Comparison of ENCODE assay signal across 38 cellular contexts in the genomic region with DNA sequence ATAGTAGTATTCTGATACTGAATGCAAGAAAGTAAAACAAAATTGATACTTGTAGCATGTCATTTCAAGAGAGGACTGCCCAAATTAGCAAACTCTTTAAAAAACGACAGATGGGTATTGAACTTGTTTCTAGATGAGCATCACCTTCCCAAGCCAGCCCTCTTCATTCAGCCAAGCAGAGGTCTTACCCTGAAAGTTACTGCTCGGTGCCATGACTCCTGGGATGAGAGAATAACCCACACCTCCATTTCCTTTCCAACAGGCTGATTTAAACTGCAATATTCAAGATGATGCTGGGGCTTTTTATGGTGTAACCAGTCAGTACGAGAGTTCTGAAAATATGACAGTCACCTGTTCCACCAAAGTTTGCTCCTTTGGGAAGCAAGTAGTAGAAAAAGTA.
"Had no signal": no experiment of that assay in that cellular context is flagged by ENCODE, and none has a peak within 500 bp of the region (broad histone marks: within the 10 kb centered on the region; RNA-seq: fewer than 3 reads in every experiment).

No MANE protein-coding gene starts in this region.

- H3K36me3 Mint-ChIP-seq: activated CD4-positive, alpha-beta memory T cell treated with anti-CD3 and anti-CD28 coated beads for 36 hours; activated naive CD4-positive, alpha-beta T cell treated with anti-CD3 and anti-CD28 coated beads, Interleukin-2, amount 10 ng/mL, durations not matched to agents 7 days and 5 days; activated naive CD4-positive, alpha-beta T cell treated with anti-CD3 and anti-CD28 coated beads, Interleukin-2, amount 50 U/mL, for 24 hours; activated naive CD8-positive, alpha-beta T cell; activated naive CD8-positive, alpha-beta T cell treated with anti-CD3 and anti-CD28 coated beads, Interleukin-2, amount 10 ng/mL, durations not matched to agents 7 days and 5 days had no signal

- FAIRE-seq: bronchial epithelial cell, TTC549 had no signal

- DNase-seq: activated B cell treated with CpG ODN at 0.5 μM for 24 hours; activated CD4-positive, alpha-beta memory T cell treated with anti-CD3 and anti-CD28 coated beads for 36 hours; activated CD4-positive, alpha-beta T cell treated with anti-CD3 and anti-CD28 coated beads, Interleukin-2, amount 10 ng/mL, durations not matched to agents 24 days and 14 days; activated CD4-positive, alpha-beta T cell treated with anti-CD3 and anti-CD28 coated beads, Interleukin-2, amount 50 U/mL, for 1 hour; activated CD4-positive, alpha-beta T cell treated with anti-CD3 and anti-CD28 coated beads, Interleukin-2, amount 50 U/mL, for 4 hours; activated CD4-positive, CD25-positive, alpha-beta regulatory T cell treated with anti-CD3 and anti-CD28 coated beads, Interleukin-2, amount 50 U/mL, for 72 hours; activated CD8-positive, alpha-beta memory T cell treated with anti-CD3 and anti-CD28 coated beads, Interleukin-2, amount 50 U/mL, for 4 hours; activated CD8-positive, alpha-beta T cell treated with anti-CD3 and anti-CD28 coated beads for 36 hours; activated effector memory CD4-positive, alpha-beta T cell treated with Interleukin-2 at 50 U/mL for 16 hours; activated gamma-delta T cell; activated naive CD4-positive, alpha-beta T cell treated with anti-CD3 and anti-CD28 coated beads, Interleukin-2, amount 10 ng/mL, durations not matched to agents 7 days and 5 days; activated naive CD4-positive, alpha-beta T cell treated with Interleukin-2 at 50 U/mL for 16 hours; activated naive CD8-positive, alpha-beta T cell treated with anti-CD3 and anti-CD28 coated beads, Interleukin-2, amount 10 ng/mL, durations not matched to agents 7 days and 5 days; activated naive CD8-positive, alpha-beta T cell treated with anti-CD3 and anti-CD28 coated beads, Interleukin-2, amount 50 U/mL, for 24 hours; activated T-cell treated with anti-CD3 and anti-CD28 coated beads for 4 hours; activated T-cell treated with anti-CD3 and anti-CD28 coated beads, Interleukin-2, amount 50 U/mL, for 1 hour; activated T-cell treated with anti-CD3 and anti-CD28 coated beads, Interleukin-2, amount 50 U/mL, for 4 hours; activated T-cell treated with anti-CD3 and anti-CD28 coated beads, Interleukin-2, amount 50 U/mL, for 72 hours; amygdala; anterior cingulate cortex; caudate nucleus; cerebellar nuclear complex; T-helper 1 cell; T-helper 2 cell; T-helper 9 cell had no signal

- H3K9me3 ChIP-seq: ascending aorta had no signal

- H3K4me3 Mint-ChIP-seq: activated B cell treated with CpG ODN at 0.5 μM for 24 hours; activated CD4-positive, alpha-beta memory T cell treated with anti-CD3 and anti-CD28 coated beads for 36 hours; activated CD4-positive, alpha-beta T cell treated with anti-CD3 and anti-CD28 coated beads, Interleukin-2, amount 10 ng/mL, durations not matched to agents 24 days and 14 days; activated CD8-positive, alpha-beta T cell treated with anti-CD3 and anti-CD28 coated beads for 36 hours; activated naive CD4-positive, alpha-beta T cell treated with anti-CD3 and anti-CD28 coated beads, Interleukin-2, amount 10 ng/mL, durations not matched to agents 7 days and 5 days; activated naive CD4-positive, alpha-beta T cell treated with anti-CD3 and anti-CD28 coated beads, Interleukin-2, amount 50 U/mL, for 24 hours; activated naive CD8-positive, alpha-beta T cell; activated naive CD8-positive, alpha-beta T cell treated with anti-CD3 and anti-CD28 coated beads, Interleukin-2, amount 10 ng/mL, durations not matched to agents 7 days and 5 days; activated naive CD8-positive, alpha-beta T cell treated with anti-CD3 and anti-CD28 coated beads, Interleukin-2, amount 50 U/mL, for 24 hours; activated T-cell treated with anti-CD3 and anti-CD28 coated beads, Interleukin-2, amount 50 U/mL, for 4 hours; activated T-cell treated with anti-CD3 and anti-CD28 coated beads, Interleukin-2, amount 50 U/mL, for 72 hours; activated T-helper 1 cell treated with anti-CD3 and anti-CD28 coated beads, Interleukin-12 subunit alpha, Interleukin-12 subunit beta, Interleukin-2, Interleukin-4 antibody, amounts not matched to agents 30 ng/mL and 10 ng/mL and 1 ng/mL, durations not matched to agents 14 hours and 24 hours and 36 hours; brain; central memory CD8-positive, alpha-beta T cell; T-helper 1 cell treated with Interleukin-12 subunit alpha and Interleukin-12 subunit beta and Interleukin-4 antibody, amounts not matched to agents 30 μg/mL and 1 μg/mL, for 36 hours; T-helper 2 cell treated with Interferon-gamma antibody and Interleukin-4, amounts not matched to agents 5 μg/mL and 100 μg/mL, for 36 hours had no signal

- H3K27ac ChIP-seq: ascending aorta, cardiac muscle cell, VCaP had no signal

- ATAC-seq: activated CD8-positive, alpha-beta T cell treated with anti-CD3 and anti-CD28 coated beads for 36 hours; activated naive CD8-positive, alpha-beta T cell treated with anti-CD3 and anti-CD28 coated beads, Interleukin-2, amount 50 U/mL, for 24 hours; activated T-cell treated with anti-CD3 and anti-CD28 coated beads, Interleukin-2, amount 50 U/mL, for 4 hours had no signal

- H3K4me1 Mint-ChIP-seq: activated B cell treated with CpG ODN at 0.5 μM for 24 hours; activated CD4-positive, alpha-beta T cell treated with anti-CD3 and anti-CD28 coated beads, Interleukin-2, amount 10 ng/mL, durations not matched to agents 24 days and 14 days; activated naive CD4-positive, alpha-beta T cell treated with anti-CD3 and anti-CD28 coated beads, Interleukin-2, amount 10 ng/mL, durations not matched to agents 7 days and 5 days; activated naive CD4-positive, alpha-beta T cell treated with anti-CD3 and anti-CD28 coated beads, Interleukin-2, amount 50 U/mL, for 24 hours; activated naive CD8-positive, alpha-beta T cell treated with anti-CD3 and anti-CD28 coated beads, Interleukin-2, amount 10 ng/mL, durations not matched to agents 7 days and 5 days; activated naive CD8-positive, alpha-beta T cell treated with anti-CD3 and anti-CD28 coated beads, Interleukin-2, amount 50 U/mL, for 24 hours; central memory CD8-positive, alpha-beta T cell had no signal

- H3K4me1 ChIP-seq: ascending aorta had no signal

- H3K27me3 ChIP-seq: ascending aorta, cardiac muscle cell had no signal

- H3K4me3 ChIP-seq: ascending aorta, cardiac muscle cell had no signal

- H3K9me3 Mint-ChIP-seq: activated B cell treated with CpG ODN at 0.5 μM for 24 hours; activated CD4-positive, alpha-beta memory T cell treated with anti-CD3 and anti-CD28 coated beads for 36 hours; activated CD4-positive, alpha-beta T cell treated with anti-CD3 and anti-CD28 coated beads, Interleukin-2, amount 10 ng/mL, durations not matched to agents 24 days and 14 days; activated CD8-positive, alpha-beta T cell treated with anti-CD3 and anti-CD28 coated beads for 36 hours; activated naive CD4-positive, alpha-beta T cell treated with anti-CD3 and anti-CD28 coated beads, Interleukin-2, amount 10 ng/mL, durations not matched to agents 7 days and 5 days; activated naive CD4-positive, alpha-beta T cell treated with anti-CD3 and anti-CD28 coated beads, Interleukin-2, amount 50 U/mL, for 24 hours; activated naive CD8-positive, alpha-beta T cell treated with anti-CD3 and anti-CD28 coated beads, Interleukin-2, amount 10 ng/mL, durations not matched to agents 7 days and 5 days; activated naive CD8-positive, alpha-beta T cell treated with anti-CD3 and anti-CD28 coated beads, Interleukin-2, amount 50 U/mL, for 24 hours; activated T-cell treated with anti-CD3 and anti-CD28 coated beads, Interleukin-2, amount 50 U/mL, for 4 hours; activated T-cell treated with anti-CD3 and anti-CD28 coated beads, Interleukin-2, amount 50 U/mL, for 72 hours; activated T-helper 1 cell treated with anti-CD3 and anti-CD28 coated beads, Interleukin-12 subunit alpha, Interleukin-12 subunit beta, Interleukin-2, Interleukin-4 antibody, amounts not matched to agents 30 ng/mL and 10 ng/mL and 1 ng/mL, durations not matched to agents 14 hours and 24 hours and 36 hours; activated T-helper 2 cell treated with anti-CD3 and anti-CD28 coated beads, Interferon-gamma antibody, Interleukin-2, Interleukin-4, amounts not matched to agents 10 μg/mL and 5 μg/mL and 100 μg/mL, durations not matched to agents 14 hours and 24 hours and 36 hours; brain; central memory CD8-positive, alpha-beta T cell; T-helper 1 cell treated with Interleukin-12 subunit alpha and Interleukin-12 subunit beta and Interleukin-4 antibody, amounts not matched to agents 30 μg/mL and 1 μg/mL, for 36 hours; T-helper 2 cell treated with Interferon-gamma antibody and Interleukin-4, amounts not matched to agents 5 μg/mL and 100 μg/mL, for 36 hours had no signal

- H3K27ac Mint-ChIP-seq: activated B cell treated with CpG ODN at 0.5 μM for 24 hours; activated CD4-positive, alpha-beta memory T cell treated with anti-CD3 and anti-CD28 coated beads for 36 hours; activated CD4-positive, alpha-beta T cell treated with anti-CD3 and anti-CD28 coated beads, Interleukin-2, amount 10 ng/mL, durations not matched to agents 24 days and 14 days; activated CD8-positive, alpha-beta T cell treated with anti-CD3 and anti-CD28 coated beads for 36 hours; activated naive CD4-positive, alpha-beta T cell treated with anti-CD3 and anti-CD28 coated beads, Interleukin-2, amount 10 ng/mL, durations not matched to agents 7 days and 5 days; activated naive CD4-positive, alpha-beta T cell treated with anti-CD3 and anti-CD28 coated beads, Interleukin-2, amount 50 U/mL, for 24 hours; activated naive CD8-positive, alpha-beta T cell; activated naive CD8-positive, alpha-beta T cell treated with anti-CD3 and anti-CD28 coated beads, Interleukin-2, amount 10 ng/mL, durations not matched to agents 7 days and 5 days; activated naive CD8-positive, alpha-beta T cell treated with anti-CD3 and anti-CD28 coated beads, Interleukin-2, amount 50 U/mL, for 24 hours; activated T-helper 1 cell treated with anti-CD3 and anti-CD28 coated beads, Interleukin-12 subunit alpha, Interleukin-12 subunit beta, Interleukin-2, Interleukin-4 antibody, amounts not matched to agents 30 ng/mL and 10 ng/mL and 1 ng/mL, durations not matched to agents 14 hours and 24 hours and 36 hours; activated T-helper 2 cell treated with anti-CD3 and anti-CD28 coated beads, Interferon-gamma antibody, Interleukin-2, Interleukin-4, amounts not matched to agents 10 μg/mL and 5 μg/mL and 100 μg/mL, durations not matched to agents 14 hours and 24 hours and 36 hours; brain; T-helper 1 cell treated with Interleukin-12 subunit alpha and Interleukin-12 subunit beta and Interleukin-4 antibody, amounts not matched to agents 30 μg/mL and 1 μg/mL, for 36 hours; T-helper 2 cell treated with Interferon-gamma antibody and Interleukin-4, amounts not matched to agents 5 μg/mL and 100 μg/mL, for 36 hours had no signal

- H3K27me3 Mint-ChIP-seq: activated B cell treated with CpG ODN at 0.5 μM for 24 hours; activated naive CD4-positive, alpha-beta T cell treated with anti-CD3 and anti-CD28 coated beads, Interleukin-2, amount 10 ng/mL, durations not matched to agents 7 days and 5 days; activated naive CD4-positive, alpha-beta T cell treated with anti-CD3 and anti-CD28 coated beads, Interleukin-2, amount 50 U/mL, for 24 hours; brain had no signal
